12 cellular contexts compared by ENCODE assay signal in the genomic region with DNA sequence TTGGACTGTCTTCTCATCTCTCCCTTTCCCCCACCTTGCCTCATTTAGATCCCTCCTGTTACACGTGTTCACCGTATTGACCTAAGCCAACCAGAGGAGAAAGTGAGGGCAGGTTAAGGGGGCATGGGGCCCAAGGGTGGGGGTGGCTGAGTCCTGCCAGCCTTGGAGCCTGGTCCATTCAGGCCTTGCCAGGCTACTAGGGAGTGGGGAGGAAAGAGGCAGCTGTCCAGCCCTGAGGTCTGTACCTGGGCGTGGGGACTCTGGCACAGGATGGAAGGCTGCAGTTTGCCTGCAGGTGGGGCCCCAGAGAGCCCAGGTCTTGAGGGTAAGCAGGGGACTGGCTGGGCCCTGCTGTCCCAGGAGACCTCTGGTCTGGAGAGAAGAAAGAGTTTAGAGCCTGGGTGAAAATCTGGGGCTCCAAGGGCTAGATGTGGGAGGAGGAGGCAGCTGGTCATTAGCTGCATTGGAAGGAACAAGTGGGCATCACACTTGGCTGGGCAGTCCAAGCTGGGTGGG.
DNase-seq lines count a peak whose midpoint lies in the region; ATAC-seq and TF ChIP-seq lines count a peak whose summit lies in the region.
"Had no signal": no experiment of that assay in that cellular context is flagged by ENCODE, and none has a peak within 500 bp of the region (broad histone marks: within the 10 kb centered on the region; RNA-seq: fewer than 3 reads in every experiment).

No MANE protein-coding gene starts in this region.

- no peak overlapping the region for H3K4me2 ChIP-seq in DND-41 (ENCODE audit: insufficient read depth, low read length)

- H3K36me3 ChIP-seq in DND-41 (ENCODE audit: insufficient read depth, low read length), result peaks cover 72% of the 10 kb centered on the region
- no peaks in the 10 kb centered on the region for H3K36me3 ChIP-seq in testis (ENCODE audit: low read depth, missing control alignments)

- H3K9me3 ChIP-seq in DND-41 (ENCODE audit: insufficient read depth, low read length, severe bottlenecking) (no peaks in the 10 kb centered on the region), testis (no peaks in the 10 kb centered on the region)

- no peaks in the 10 kb centered on the region for H4K20me1 ChIP-seq in DND-41 (ENCODE audit: insufficient read depth, low read length)

- no peak for ATAC-seq in DND-41 (ENCODE audit: insufficient read depth, low read depth)
- ATAC-seq in GM19452 (IDR thresholded peaks at IDR 0.05; ENCODE audit: unreplicated experiment), result peak; percentile 25
- peak; percentile 32 for ATAC-seq in sciatic nerve
- no peak for ATAC-seq in GM18909 (IDR thresholded peaks at IDR 0.05; ENCODE audit: poor library complexity, unreplicated experiment)
- ATAC-seq in HG03565 (IDR thresholded peaks at IDR 0.05; ENCODE audit: unreplicated experiment), result no peak

- H3K9ac ChIP-seq in DND-41 (ENCODE audit: low read depth, low read length), result no peak overlapping the region

- no peak overlapping the region for H3K4me3 Mint-ChIP-seq in chondrocyte (ENCODE audit: unreplicated experiment)

- no peak overlapping the region for H2AFZ ChIP-seq in DND-41 (ENCODE audit: low read depth, low read length)

- H3K4me3 ChIP-seq in DND-41 (ENCODE audit: low read depth in 1 of 2, low read length in 2 of 2), result no peak overlapping the region
- H3K4me3 ChIP-seq in testis, result no peak overlapping the region

- H3K79me2 ChIP-seq in DND-41 (ENCODE audit: insufficient read depth, low read length), result peaks cover 34% of the 10 kb centered on the region

- no peaks in the 10 kb centered on the region for H3K27me3 ChIP-seq in DND-41 (ENCODE audit: insufficient read depth, low read length, poor library complexity)
- H3K27me3 ChIP-seq in testis, result no peaks in the 10 kb centered on the region

- DNase-seq in DND-41, result no peak
- no peak for DNase-seq in chondrocyte (ENCODE audit: low spot score)
- no peak for DNase-seq in sciatic nerve (ENCODE audit: low spot score)
- DNase-seq in DMS 273 treated with DMSO at 0.1 percent for 48 hours (lab: John Stamatoyannopoulos, UW), result no peak
- no peak for DNase-seq in testis
- DNase-seq: activated CD4-positive, CD25-positive, alpha-beta regulatory T cell treated with anti-CD3 and anti-CD28 coated beads, Interleukin-2, amount 50 U/mL, for 72 hours; DMS53; islet precursor cell; NCI-H2029 had no signal

- peaks cover 17% of the 10 kb centered on the region for H3K36me3 Mint-ChIP-seq in chondrocyte (ENCODE audit: low read depth)

- H3K27ac ChIP-seq in DND-41 (ENCODE audit: low read length) (peak overlapping the region; percentile 48; the same call in 1 of the 2 replicates), testis (peak overlapping the region in 1 of 2 donors; percentile 39)

- TF ChIP-seq CTCF in DND-41 (IDR thresholded peaks at IDR 0.05; ENCODE audit: borderline replicate concordance, extremely low read depth, low read length, poor library complexity, severe bottlenecking), result no peak
- TF ChIP-seq CTCF in chondrocyte (IDR thresholded peaks at IDR 0.05), result no peak
- TF ChIP-seq CTCF in testis (IDR thresholded peaks at IDR 0.05), result no peak

- H3K4me1 ChIP-seq in DND-41 (ENCODE audit: insufficient read depth, low read length) (peaks cover 27% of the 10 kb centered on the region), testis (peaks cover 18% of the 10 kb centered on the region)

- TF ChIP-seq POLR2A in testis (IDR thresholded peaks at IDR 0.05), result no peak

- H3K9me3 Mint-ChIP-seq in chondrocyte (ENCODE audit: low read depth), result no peaks in the 10 kb centered on the region

- intact Hi-C loops in sciatic nerve (cut with DNase I), result no loop called here
- intact Hi-C loops in testis (cut with DNase I; ENCODE audit: low total_unique reads), result no loop called here

- 49 to 75% methylated on average over 3 of the region's 3 CpGs for WGBS in testis, 2 donors

- H3K27me3 Mint-ChIP-seq in chondrocyte (ENCODE audit: low read depth), result no peaks in the 10 kb centered on the region

- H3K4me1 Mint-ChIP-seq in chondrocyte (ENCODE audit: low read depth), result peaks cover 46% of the 10 kb centered on the region

- H3K27ac Mint-ChIP-seq in chondrocyte (ENCODE audit: unreplicated experiment), result peak overlapping the region; percentile 42

Comparison
In these comparisons a context has a peak if more than half of its experiments do, and no peak if none do; other contexts are left out.
1. ATAC-seq: peak in GM19452 (single experiment) and sciatic nerve (single experiment); none in DND-41 (single experiment), GM18909 (single experiment) and HG03565 (single experiment).